In the genomic region with DNA sequence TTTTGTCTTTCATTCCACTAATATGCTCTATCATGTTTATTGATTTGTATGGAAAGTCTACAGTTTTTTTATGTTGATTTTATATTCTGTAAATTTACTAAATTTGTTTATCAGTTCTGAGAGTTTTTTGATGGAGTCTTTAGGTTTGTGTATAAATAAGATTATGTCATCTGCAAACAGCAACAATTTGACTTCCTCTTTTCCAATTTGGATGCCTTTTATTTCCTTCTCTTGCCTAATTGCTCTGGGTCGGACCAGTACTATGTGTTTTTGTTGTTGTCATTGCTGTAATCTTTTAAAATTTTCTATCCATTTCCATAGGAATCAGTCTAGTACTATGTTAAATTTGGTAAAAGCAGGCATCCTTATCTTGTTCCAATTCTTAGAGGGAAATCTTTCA, we compare ENCODE assay signal across 32 cellular contexts. TPM values are rescaled to one million over a fixed set of nuclear protein-coding genes. Genes with fewer than 3 reads are reported as not detected.
"Had no signal": no experiment of that assay in that cellular context is flagged by ENCODE, and none has a peak within 500 bp of the region (broad histone marks: within the 10 kb centered on the region; RNA-seq: fewer than 3 reads in every experiment).

No MANE protein-coding gene starts in this region.

- H3K27me3 ChIP-seq: ascending aorta, cardiac muscle cell had no signal

- H3K36me3 ChIP-seq: cardiac muscle cell had no signal

- DNase-seq: activated B cell treated with CpG ODN at 0.5 μM for 24 hours; activated CD4-positive, alpha-beta memory T cell treated with anti-CD3 and anti-CD28 coated beads, Interleukin-2, amount 10 ng/mL, durations not matched to agents 7 days and 5 days; activated CD4-positive, alpha-beta T cell treated with anti-CD3 and anti-CD28 coated beads for 36 hours; activated CD4-positive, alpha-beta T cell treated with anti-CD3 and anti-CD28 coated beads for 48 hours; activated CD4-positive, alpha-beta T cell treated with anti-CD3 and anti-CD28 coated beads, Interleukin-2, amount 10 ng/mL, durations not matched to agents 7 days and 5 days; activated CD4-positive, alpha-beta T cell treated with anti-CD3 and anti-CD28 coated beads, Interleukin-2, amount 50 U/mL, for 48 hours; activated CD4-positive, CD25-positive, alpha-beta regulatory T cell treated with anti-CD3 and anti-CD28 coated beads, Interleukin-2, amount 50 U/mL, for 72 hours; activated CD8-positive, alpha-beta memory T cell treated with anti-CD3 and anti-CD28 coated beads for 24 hours; activated CD8-positive, alpha-beta memory T cell treated with anti-CD3 and anti-CD28 coated beads, Interleukin-2, amount 10 ng/mL, durations not matched to agents 7 days and 5 days; activated CD8-positive, alpha-beta memory T cell treated with anti-CD3 and anti-CD28 coated beads, Interleukin-2, amount 50 U/mL, for 48 hours; activated CD8-positive, alpha-beta T cell treated with anti-CD3 and anti-CD28 coated beads, Interleukin-2, amount 10 ng/mL, durations not matched to agents 7 days and 5 days; activated effector memory CD4-positive, alpha-beta T cell treated with Interleukin-2 at 50 U/mL for 16 hours; activated gamma-delta T cell; activated naive CD4-positive, alpha-beta T cell treated with anti-CD3 and anti-CD28 coated beads, Interleukin-2, amount 10 ng/mL, durations not matched to agents 7 days and 5 days; activated naive CD4-positive, alpha-beta T cell treated with Interleukin-2 at 50 U/mL for 16 hours; activated naive CD8-positive, alpha-beta T cell treated with anti-CD3 and anti-CD28 coated beads, Interleukin-2, amount 10 ng/mL, durations not matched to agents 7 days and 5 days; activated naive CD8-positive, alpha-beta T cell treated with anti-CD3 and anti-CD28 coated beads, Interleukin-2, amount 50 U/mL, for 24 hours; activated T-cell treated with anti-CD3 and anti-CD28 coated beads, Interleukin-2, amount 50 U/mL, for 24 hours; activated T-cell treated with anti-CD3 and anti-CD28 coated beads, Interleukin-2, amount 50 U/mL, for 48 hours; amygdala; anterior cingulate cortex; caudate nucleus; cerebellar nuclear complex; T-helper 2 cell; T-helper 9 cell had no signal

- H3K27ac ChIP-seq: ascending aorta, cardiac muscle cell, VCaP had no signal

- FAIRE-seq: bronchial epithelial cell, TTC549 had no signal

- H3K4me3 ChIP-seq: ascending aorta, cardiac muscle cell had no signal

- ATAC-seq: activated CD4-positive, alpha-beta T cell treated with anti-CD3 and anti-CD28 coated beads for 36 hours; activated CD8-positive, alpha-beta memory T cell treated with anti-CD3 and anti-CD28 coated beads, Interleukin-2, amount 10 ng/mL, durations not matched to agents 7 days and 5 days; activated CD8-positive, alpha-beta T cell treated with anti-CD3 and anti-CD28 coated beads, Interleukin-2, amount 10 ng/mL, durations not matched to agents 7 days and 5 days; activated naive CD8-positive, alpha-beta T cell treated with anti-CD3 and anti-CD28 coated beads, Interleukin-2, amount 50 U/mL, for 24 hours had no signal

- H3K4me1 ChIP-seq: ascending aorta had no signal

- H3K9me3 ChIP-seq: ascending aorta had no signal

RNA-seq across cellular contexts. Expression of a gene that starts 46.0 kb away (rescaled TPM):
- total RNA-seq: activated B cell treated with CpG ODN at 0.5 μM for 24 hours; activated CD4-positive, alpha-beta memory T cell treated with anti-CD3 and anti-CD28 coated beads, Interleukin-2, amount 10 ng/mL, durations not matched to agents 7 days and 5 days; activated CD4-positive, alpha-beta T cell treated with anti-CD3 and anti-CD28 coated beads for 36 hours; activated CD4-positive, alpha-beta T cell treated with anti-CD3 and anti-CD28 coated beads, Interleukin-2, amount 10 ng/mL, durations not matched to agents 7 days and 5 days; activated CD8-positive, alpha-beta memory T cell treated with anti-CD3 and anti-CD28 coated beads, Interleukin-2, amount 10 ng/mL, durations not matched to agents 7 days and 5 days; activated CD8-positive, alpha-beta T cell treated with anti-CD3 and anti-CD28 coated beads, Interleukin-2, amount 10 ng/mL, durations not matched to agents 7 days and 5 days; activated naive CD8-positive, alpha-beta T cell treated with anti-CD3 and anti-CD28 coated beads, Interleukin-2, amount 10 ng/mL, durations not matched to agents 7 days and 5 days; activated T-helper 2 cell treated with anti-CD3 and anti-CD28 coated beads, Interferon-gamma antibody, Interleukin-2, Interleukin-4, amounts not matched to agents 10 μg/mL and 5 μg/mL and 100 μg/mL, durations not matched to agents 14 hours and 24 hours and 36 hours; ascending aorta; cardiac muscle cell; chondrocyte had no signal
